13 cellular contexts compared by ENCODE assay signal in the genomic region with DNA sequence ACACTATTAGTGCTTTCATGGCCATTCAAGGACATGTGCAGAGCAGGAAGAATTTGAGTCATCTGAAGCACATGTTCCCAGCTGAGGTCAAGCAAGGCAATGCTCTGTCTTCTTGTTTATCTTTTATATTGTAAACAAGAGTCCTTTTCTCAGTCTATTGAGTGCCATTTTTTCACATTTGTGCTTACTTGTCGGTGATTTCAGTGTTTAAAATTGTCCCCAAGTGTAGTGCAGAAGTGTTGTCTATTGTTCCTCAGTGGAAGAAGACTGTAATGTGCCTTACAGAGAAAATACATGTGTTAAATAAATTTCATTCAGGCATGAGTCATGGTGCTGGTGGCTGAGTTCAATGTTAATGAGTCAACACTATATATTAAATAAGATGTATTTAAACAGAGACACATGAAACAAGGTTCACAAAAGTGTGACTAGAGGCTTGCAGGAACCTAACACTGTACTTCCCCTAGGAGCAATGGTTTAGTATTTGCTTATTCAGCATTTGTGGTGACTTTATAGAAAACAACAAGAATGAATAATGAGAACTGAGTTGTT.
DNase-seq lines count a peak whose midpoint lies in the region; ATAC-seq lines count a peak whose summit lies in the region.
"Had no signal": no experiment of that assay in that cellular context is flagged by ENCODE, and none has a peak within 500 bp of the region (broad histone marks: within the 10 kb centered on the region; RNA-seq: fewer than 3 reads in every experiment).

No MANE protein-coding gene starts in this region.

- no peaks in the 10 kb centered on the region for H3K36me3 ChIP-seq in GM23248 (ENCODE audit: low read depth)
- H3K36me3 ChIP-seq: WERI-Rb-1 had no signal

- 7 to 14% methylated on average over 1 of the region's 1 CpG for WGBS in GM23248 (ENCODE audit: low coverage in 1 of 2, low lambda C conversion rate in 2 of 2, missing lambda C conversion rate in 2 of 2), 2 experiments

- H3K79me2 ChIP-seq in GM23248 (ENCODE audit: insufficient read depth) = no peaks in the 10 kb centered on the region

- no peaks in the 10 kb centered on the region for H4K20me1 ChIP-seq in GM23248 (ENCODE audit: insufficient read depth)

- H3K4me3 ChIP-seq in GM23248 = peak overlapping the region; percentile 46
- no peak overlapping the region for H3K4me3 ChIP-seq in skeletal muscle cell (ENCODE audit: low read depth, low read length)

- H3K27ac ChIP-seq in GM23248 = peak overlapping the region; percentile 84
- H3K27ac ChIP-seq: WERI-Rb-1 had no signal

- H3F3A ChIP-seq in GM23248 (ENCODE audit: insufficient read depth) = peaks cover 42% of the 10 kb centered on the region

- in situ Hi-C loops in GM23248 (cut with MboI) = loop anchor here (25.0 kb wide), 3 partner anchors 358 to 558 kb away; no protein-coding TSS in a partner anchor

- H3K4me2 ChIP-seq in GM23248 (ENCODE audit: unreplicated experiment) = peak overlapping the region; percentile 84

- no peak overlapping the region for H3K4me3 Mint-ChIP-seq in T-helper 2 cell treated with Interferon-gamma antibody and Interleukin-4, amounts not matched to agents 5 μg/mL and 100 μg/mL, for 36 hours
- H3K4me3 Mint-ChIP-seq: naive B cell had no signal

- peaks cover 3% of the 10 kb centered on the region for H3K27me3 Mint-ChIP-seq in T-helper 2 cell treated with Interferon-gamma antibody and Interleukin-4, amounts not matched to agents 5 μg/mL and 100 μg/mL, for 36 hours (ENCODE audit: low read depth)

- no peaks in the 10 kb centered on the region for H3K36me3 Mint-ChIP-seq in T-helper 2 cell treated with Interferon-gamma antibody and Interleukin-4, amounts not matched to agents 5 μg/mL and 100 μg/mL, for 36 hours (ENCODE audit: low read depth)
- H3K36me3 Mint-ChIP-seq: naive B cell had no signal

- no peaks in the 10 kb centered on the region for H3K9me2 ChIP-seq in GM23248 (ENCODE audit: insufficient read depth)

- H3K4me1 ChIP-seq in GM23248 (ENCODE audit: insufficient read depth) = peaks cover 46% of the 10 kb centered on the region

- no peak overlapping the region for H3K27ac Mint-ChIP-seq in T-helper 2 cell treated with Interferon-gamma antibody and Interleukin-4, amounts not matched to agents 5 μg/mL and 100 μg/mL, for 36 hours
- H3K27ac Mint-ChIP-seq: naive B cell had no signal

- no peaks in the 10 kb centered on the region for H3K27me3 ChIP-seq in GM23248 (replicated peaks; ENCODE audit: insufficient read depth)

- peak; percentile 76 for DNase-seq in GM23248
- peak; percentile 2 for DNase-seq in RPMI8226
- peak; percentile 71 for DNase-seq in fibroblast of gingiva (ENCODE audit: low read depth)
- peak; percentile 37 for DNase-seq in skeletal muscle cell (ENCODE audit: low read depth)
- DNase-seq in T-helper 9 cell = no peak
- no peak for DNase-seq in T-helper 2 cell treated with Interferon-gamma antibody and Interleukin-4, amounts not matched to agents 5 μg/mL and 100 μg/mL, for 36 hours (ENCODE audit: low spot score)
- no peak for DNase-seq in NCI-H2107 treated with DMSO at 0.1 percent for 48 hours (lab: John Stamatoyannopoulos, UW; ENCODE audit: unreplicated experiment)
- DNase-seq: COR-L47; naive B cell; NCI-H1417; stimulated activated CD4-positive, alpha-beta T cell treated with anti-CD3 and anti-CD28 coated beads, Interleukin-15, amount 100 ng/mL, for 24 hours; WERI-Rb-1 had no signal

- H3K9ac ChIP-seq in GM23248 = peak overlapping the region; percentile 48

- ATAC-seq in GM18858 (IDR thresholded peaks at IDR 0.05; ENCODE audit: unreplicated experiment) = no peak

- no peaks in the 10 kb centered on the region for H3K4me1 Mint-ChIP-seq in T-helper 2 cell treated with Interferon-gamma antibody and Interleukin-4, amounts not matched to agents 5 μg/mL and 100 μg/mL, for 36 hours (ENCODE audit: low read depth)
- H3K4me1 Mint-ChIP-seq: naive B cell had no signal

- no peaks in the 10 kb centered on the region for H3K9me3 Mint-ChIP-seq in T-helper 2 cell treated with Interferon-gamma antibody and Interleukin-4, amounts not matched to agents 5 μg/mL and 100 μg/mL, for 36 hours

- H3K9me3 ChIP-seq in GM23248 (ENCODE audit: low read depth) = no peaks in the 10 kb centered on the region

- H2AFZ ChIP-seq in GM23248 = no peak overlapping the region

Comparison
In these comparisons a context has a peak if more than half of its experiments do, and no peak if none do; other contexts are left out.
1. DNase-seq: peak in GM23248 (single experiment), RPMI8226 (single experiment), fibroblast of gingiva (single experiment) and skeletal muscle cell (single experiment); none in T-helper 9 cell (single experiment), T-helper 2 cell treated with Interferon-gamma antibody and Interleukin-4, amounts not matched to agents 5 μg/mL and 100 μg/mL, for 36 hours (single experiment) and NCI-H2107 treated with DMSO at 0.1 percent for 48 hours (single experiment).